In the genomic region with DNA sequence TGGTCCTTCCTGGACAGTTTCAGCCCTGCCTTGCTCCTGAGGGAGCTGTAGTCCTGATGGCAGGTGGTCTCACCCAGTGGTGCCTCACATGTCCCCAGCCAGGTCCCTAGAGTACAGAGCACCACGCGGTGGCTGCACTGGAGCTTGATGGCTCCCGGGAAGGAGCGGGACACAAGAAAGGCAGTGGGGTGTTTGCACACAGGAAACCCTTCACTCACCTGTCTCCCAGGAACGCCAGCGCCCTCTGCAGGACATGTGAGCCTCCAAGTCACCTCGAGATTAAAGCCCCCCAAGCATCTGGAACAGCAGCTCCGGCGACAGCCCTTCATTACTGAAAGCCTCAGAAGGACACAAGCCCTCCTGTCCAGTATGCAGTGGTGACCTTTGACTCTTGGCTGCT, we compare ENCODE assay signal across 1 cellular context.
TF ChIP-seq lines count a peak whose summit lies in the region.

No MANE protein-coding gene starts in this region.

TF ChIP-seq in HepG2, 621 proteins besides CTCF, POLR2A, EP300 and RAD21 (continued from another document):
- TF ChIP-seq ZBTB7B (CRISPR knock-in tag; IDR thresholded peaks at IDR 0.05) = 0 out of 2 replicates have a peak, but pooled peaks have one; percentile 26
TF ChIP-seq in HepG2: peak in this region for 2.
